Comparison of ENCODE assay signal across 8 cellular contexts in genomic region chr4:108650212-108651067, GRCh38. TPM values are rescaled to one million over a fixed set of nuclear protein-coding genes. Genes with fewer than 3 reads are reported as not detected.
DNase-seq lines count a peak whose midpoint lies in the region; ATAC-seq and TF ChIP-seq lines count a peak whose summit lies in the region.

Gene OSTC (plus strand): TSS chr4:108650599. CDS start chr4:108650656, 57 bp downstream.

- H3K36me3 ChIP-seq in lung (ENCODE audit: control insufficient read depth in 2 of 2, insufficient read depth in 2 of 2, low read length in 2 of 2) = peaks cover 0 to 3% of the 10 kb centered on the region in 2 donors

- no peaks in the 10 kb centered on the region for H3K9me3 ChIP-seq in lung (ENCODE audit: control insufficient read depth in 2 of 2, insufficient read depth in 1 of 2, low read length in 1 of 2)

- TF ChIP-seq CTCF in GM20000 (IDR thresholded peaks at IDR 0.05; ENCODE audit: extremely low read depth, missing control alignments) (no peak), lung (IDR thresholded peaks at IDR 0.05; ENCODE audit: control extremely low read depth, extremely low read depth) (no peak)

- ATAC-seq in lung (ENCODE audit: insufficient read depth, low FRiP score) = peak; percentile 97

- POLR2A ChIA-PET in activated CD8-positive, alpha-beta memory T cell treated with anti-CD3 and anti-CD28 coated beads for 36 hours (lab: Charles Lee) = interaction anchor here (0.5 to 2.4 kb wide), 8 partner anchors 8 to 1417 kb away, joined by 3 to 8 read pairs (median 3); no protein-coding TSS in a partner anchor

- DNase-seq in CMK (ENCODE audit: low read depth) = peak; percentile 74
- DNase-seq in GM20000 (ENCODE audit: low spot score) = peak; percentile 83
- peak; percentile 98 for DNase-seq in HT-29 (ENCODE audit: low spot score)
- DNase-seq in NOMO-1 (lab: John Stamatoyannopoulos, UW; ENCODE audit: unreplicated experiment in 2 of 2) = peak; percentile 92 to 97
- peak; percentile 89 for DNase-seq in effector CD8-positive, alpha-beta T cell (lab: John Stamatoyannopoulos, UW)
- peak; percentile 94 for DNase-seq in lung (ENCODE audit: low spot score)
- peak; percentile 83 to 87 (median 87) for DNase-seq in stimulated activated CD4-positive, alpha-beta T cell treated with anti-CD3 and anti-CD28 coated beads, TNF-alpha, amount 100 ng/mL, for 4 hours (ENCODE audit: low read depth in 3 of 3)

- H3K27ac ChIP-seq in lung (ENCODE audit: low read depth in 1 of 2, low read length in 1 of 2) = peak within 1 kb of the TSS; percentile 68 to 95

- no peaks in the 10 kb centered on the region for H3K27me3 ChIP-seq in lung (ENCODE audit: control insufficient read depth, insufficient read depth)

- peak within 1 kb of the TSS; percentile 88 for H3K4me3 ChIP-seq in lung

- WGBS in lung, 2 donors = 0% methylated on average over 46 of the region's 46 CpGs

- CTCF ChIA-PET in activated CD8-positive, alpha-beta memory T cell treated with anti-CD3 and anti-CD28 coated beads for 36 hours (lab: Charles Lee) = interaction anchor here (0.7 to 0.9 kb wide), 4 partner anchors 10 to 631 kb away, joined by 3 read pairs; no protein-coding TSS in a partner anchor

- H3K4me1 ChIP-seq in lung (ENCODE audit: control insufficient read depth in 2 of 2, insufficient read depth in 2 of 2, low read length in 2 of 2) = peaks cover 5 to 20% of the 10 kb centered on the region in 2 donors

RNA-seq across cellular contexts. Expression of gene OSTC, which starts in this region (rescaled TPM):
- total RNA-seq in HT-29 (2014; rRNA removed; shearing (Covaris generic)) = 49.7 and 54.7 TPM in 2 replicates
- total RNA-seq in activated CD8-positive, alpha-beta memory T cell treated with anti-CD3 and anti-CD28 coated beads for 36 hours = 10 to 100 TPM; 84.9 to 93.9 TPM
- total RNA-seq in lung = 10 to 100 TPM; 87.5 to 92.6 TPM
- polyA plus RNA-seq in lung = 100 to 1,000 TPM; 101 to 149 TPM

Comparison
In these comparisons a context has a peak if more than half of its experiments do, and no peak if none do; other contexts are left out.
1. Peak in every context shown above with its lines: DNase-seq, ATAC-seq, H3K4me3 ChIP-seq and H3K27ac ChIP-seq.